19 cellular contexts compared by ENCODE assay signal in genomic region chr12:131536337-131536736, GRCh38.
DNase-seq lines count a peak whose midpoint lies in the region; ATAC-seq and TF ChIP-seq lines count a peak whose summit lies in the region.
"Had no signal": no experiment of that assay in that cellular context is flagged by ENCODE, and none has a peak within 500 bp of the region (broad histone marks: within the 10 kb centered on the region; RNA-seq: fewer than 3 reads in every experiment).

No MANE protein-coding gene starts in this region.

- H3K4me1 ChIP-seq in gastrocnemius medialis: no peaks in the 10 kb centered on the region
- H3K4me1 ChIP-seq in upper lobe of left lung: no peaks in the 10 kb centered on the region
- H3K4me1 ChIP-seq: psoas muscle had no signal

- ATAC-seq in Right ventricle myocardium inferior (no peak), gastrocnemius medialis (peak; percentile 77 to 86), upper lobe of left lung (ENCODE audit: low FRiP score in 2 of 2) (no peak), HG02884 (IDR thresholded peaks at IDR 0.05; ENCODE audit: unreplicated experiment) (no peak)
- ATAC-seq: left cardiac atrium, psoas muscle, SK-N-SH treated with all-trans-retinoic acid at 6 μM for 48 hours had no signal

- intact Hi-C loops in cardiac septum (cut with DNase I): no loop called here
- intact Hi-C loops in Right ventricle myocardium inferior (cut with DNase I): no loop called here
- intact Hi-C loops in gastrocnemius medialis (cut with DNase I; ENCODE audit: low total_unique reads): no loop called here
- intact Hi-C loops in posterior vena cava (cut with DNase I): no loop called here

- no peaks in the 10 kb centered on the region for H3K9me3 Mint-ChIP-seq in mesothelial cell of epicardium

- no peak for TF ChIP-seq CTCF in gastrocnemius medialis (IDR thresholded peaks at IDR 0.05 in 4 of 5, conservative IDR thresholded peaks at IDR 0.05 in 1 of 5)
- TF ChIP-seq CTCF in upper lobe of left lung (IDR thresholded peaks at IDR 0.05): no peak
- no peak for TF ChIP-seq CTCF in mesothelial cell of epicardium (IDR thresholded peaks at IDR 0.05; ENCODE audit: unreplicated experiment)

- DNase-seq in cardiac septum (ENCODE audit: low spot score) (peak; percentile 63), Right ventricle myocardium inferior (ENCODE audit: missing footprints) (no peak), gastrocnemius medialis (peak; percentile 30 to 58), posterior vena cava (ENCODE audit: low spot score) (no peak), upper lobe of left lung (no peak), mesothelial cell of epicardium (ENCODE audit: low spot score in 2 of 2, unreplicated experiment in 2 of 2) (no peak)
- peak; percentile 45 for DNase-seq in activated naive CD4-positive, alpha-beta T cell treated with anti-CD3 and anti-CD28 coated beads, Interleukin-2, amount 50 U/mL, for 16 hours
- DNase-seq: HCEC 1CT, Kasumi-1, left cardiac atrium, NCI-H146, NCI-H510A treated with DMSO at 0.1 percent for 48 hours, OCI-M1, psoas muscle, substantia nigra, WERI-Rb-1 had no signal

- H3K27me3 ChIP-seq in gastrocnemius medialis: no peaks in the 10 kb centered on the region
- no peaks in the 10 kb centered on the region for H3K27me3 ChIP-seq in upper lobe of left lung

- in situ Hi-C loops in gastrocnemius medialis (cut with MboI; ENCODE audit: low sequenced_read_pairs in 4 of 4): no loop called here

- H3K36me3 Mint-ChIP-seq in mesothelial cell of epicardium: no peaks in the 10 kb centered on the region

- H3K4me1 Mint-ChIP-seq in mesothelial cell of epicardium: no peaks in the 10 kb centered on the region

- H3K9me3 ChIP-seq in gastrocnemius medialis: no peaks in the 10 kb centered on the region
- no peaks in the 10 kb centered on the region for H3K9me3 ChIP-seq in upper lobe of left lung
- H3K9me3 ChIP-seq: psoas muscle had no signal

- H3K4me3 ChIP-seq in gastrocnemius medialis: no peak overlapping the region
- no peak overlapping the region for H3K4me3 ChIP-seq in upper lobe of left lung
- H3K4me3 ChIP-seq: coronary artery, psoas muscle had no signal

- no peak for TF ChIP-seq POLR2A in gastrocnemius medialis (IDR thresholded peaks at IDR 0.05)
- no peak for TF ChIP-seq POLR2A in upper lobe of left lung (IDR thresholded peaks at IDR 0.05)

- peaks cover 32% of the 10 kb centered on the region for H3K27me3 Mint-ChIP-seq in mesothelial cell of epicardium (ENCODE audit: low read depth)

- H3K36me3 ChIP-seq in gastrocnemius medialis (no peaks in the 10 kb centered on the region), upper lobe of left lung (no peaks in the 10 kb centered on the region)
- H3K36me3 ChIP-seq: WERI-Rb-1 had no signal

- no peak overlapping the region for H3K4me3 Mint-ChIP-seq in mesothelial cell of epicardium

- 54 to 56% methylated on average over 8 to 11 of the region's 11 CpGs for WGBS in upper lobe of left lung, 2 donors

- TF ChIP-seq EP300 in upper lobe of left lung (IDR thresholded peaks at IDR 0.05): no peak

- no peak overlapping the region for H3K27ac Mint-ChIP-seq in mesothelial cell of epicardium

- H3K27ac ChIP-seq in gastrocnemius medialis (peak overlapping the region in 1 of 4 donors; percentile 5), upper lobe of left lung (no peak overlapping the region)
- H3K27ac ChIP-seq: coronary artery, psoas muscle, WERI-Rb-1 had no signal

Comparison
In these comparisons a context has a peak if more than half of its experiments do, and no peak if none do; other contexts are left out.
1. DNase-seq: peak in cardiac septum (single experiment), activated naive CD4-positive, alpha-beta T cell treated with anti-CD3 and anti-CD28 coated beads, Interleukin-2, amount 50 U/mL, for 16 hours (single experiment) and gastrocnemius medialis (2 of 2); none in Right ventricle myocardium inferior (single experiment), posterior vena cava (single experiment), upper lobe of left lung (0 of 2) and mesothelial cell of epicardium (0 of 2).
2. ATAC-seq: peak in gastrocnemius medialis (2 of 2); none in Right ventricle myocardium inferior (single experiment), upper lobe of left lung (0 of 2) and HG02884 (single experiment).